ENCODE assay signal across 8 cellular contexts in the genomic region with DNA sequence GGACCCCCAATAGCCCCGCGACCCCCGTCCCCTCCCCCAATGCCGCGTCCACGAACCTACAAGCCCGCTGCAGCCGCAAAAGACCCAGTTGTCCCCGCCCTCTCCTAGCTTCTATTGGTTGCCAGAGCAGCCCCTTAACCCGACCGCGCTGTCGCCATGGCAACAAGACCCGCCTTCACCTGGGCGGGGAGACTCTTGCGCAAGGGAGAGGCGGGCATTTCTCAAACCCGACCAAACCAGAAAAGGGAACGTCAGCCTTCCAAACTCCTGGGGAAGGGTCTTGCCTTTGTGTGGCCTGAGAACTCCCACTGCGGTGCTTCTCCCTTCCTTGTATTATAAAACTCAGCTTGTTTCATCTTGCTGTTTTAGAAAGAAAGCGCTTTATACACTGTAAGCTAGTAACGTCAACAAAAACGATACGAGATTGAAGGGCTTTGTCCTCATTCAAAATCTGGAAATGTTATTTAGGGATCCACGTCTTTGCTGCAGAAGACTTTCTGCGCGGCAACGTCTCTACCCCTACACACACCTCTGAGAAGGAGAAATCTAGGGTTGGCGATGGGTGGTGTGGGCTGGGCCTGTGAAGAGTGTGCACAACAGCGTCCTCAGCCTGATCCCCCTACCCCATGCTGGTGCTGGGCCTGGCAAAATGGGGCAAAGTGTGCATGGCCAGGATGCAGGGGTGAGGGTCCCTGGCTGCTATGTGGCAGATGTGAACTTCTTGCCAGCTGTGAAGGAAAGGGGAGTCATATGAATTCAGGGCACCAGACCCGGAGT.
DNase-seq lines count a peak whose midpoint lies in the region; ATAC-seq and TF ChIP-seq lines count a peak whose summit lies in the region.

TMEM9 (minus strand) TSS at position 86 of the 777 bp plus-strand sequence. CDS start 551 bp downstream, outside the sequence.

- DNase-seq in GM03348 (ENCODE audit: low spot score) (peak; percentile 98), NCI-H1092 treated with DMSO at 0.1 percent for 48 hours (lab: John Stamatoyannopoulos, UW) (peak; percentile 97), germinal center (ENCODE audit: low spot score) (peak; percentile 98), non-pigmented ciliary epithelial cell (ENCODE audit: low read depth) (peak; percentile 82), substantia nigra (lab: John Stamatoyannopoulos, UW) (peak in 48 of 49 donors; percentile 59 to 98 (median 92))
- peak; percentile 97 for DNase-seq in activated naive CD4-positive, alpha-beta T cell treated with anti-CD3 and anti-CD28 coated beads, Interleukin-2, amount 50 U/mL, for 16 hours

- ATAC-seq in HG02623 (IDR thresholded peaks at IDR 0.05; ENCODE audit: unreplicated experiment) (peak; percentile 96), SK-N-SH treated with all-trans-retinoic acid at 6 μM for 48 hours (peak; percentile 97)

- peak within 1 kb of the TSS; percentile 24 for H3K27ac ChIP-seq in substantia nigra (ENCODE audit: low read depth, low read length, poor library complexity, severe bottlenecking)

TF ChIP-seq in SK-N-SH treated with all-trans-retinoic acid at 6 μM for 48 hours, 23 proteins besides CTCF, POLR2A, EP300 and RAD21:
- TF ChIP-seq ZC3H10 (CRISPR knock-in tag; IDR thresholded peaks at IDR 0.05) (no peak), ESRRG (CRISPR knock-in tag; IDR thresholded peaks at IDR 0.05) (no peak), CSDC2 (CRISPR knock-in tag; IDR thresholded peaks at IDR 0.05) (no peak), TCF4 (CRISPR knock-in tag; IDR thresholded peaks at IDR 0.05; ENCODE audit: borderline replicate concordance) (no peak), ZNF8 (CRISPR knock-in tag; IDR thresholded peaks at IDR 0.05) (no peak), GLIS3 (CRISPR knock-in tag; IDR thresholded peaks at IDR 0.05) (no peak), ZNF70 (CRISPR knock-in tag; IDR thresholded peaks at IDR 0.05) (no peak), ZFP30 (CRISPR knock-in tag; IDR thresholded peaks at IDR 0.05) (no peak), ZFP3 (CRISPR knock-in tag; IDR thresholded peaks at IDR 0.05) (no peak), POU6F1 (CRISPR knock-in tag; IDR thresholded peaks at IDR 0.05; ENCODE audit: borderline replicate concordance, low read depth) (no peak), ARNTL (CRISPR knock-in tag; IDR thresholded peaks at IDR 0.05; ENCODE audit: borderline replicate concordance, low read depth) (no peak), RARB (CRISPR knock-in tag; IDR thresholded peaks at IDR 0.05) (no peak), BACH2 (CRISPR knock-in tag; IDR thresholded peaks at IDR 0.05; ENCODE audit: borderline replicate concordance) (no peak), TSHZ2 (CRISPR knock-in tag; IDR thresholded peaks at IDR 0.05) (no peak), ISL1 (CRISPR knock-in tag; IDR thresholded peaks at IDR 0.05) (no peak), ZNF565 (CRISPR knock-in tag; conservative IDR thresholded peaks at IDR 0.05; ENCODE audit: low read depth) (no peak), PPARA (CRISPR knock-in tag; IDR thresholded peaks at IDR 0.05; ENCODE audit: borderline replicate concordance) (no peak), TOX (CRISPR knock-in tag; IDR thresholded peaks at IDR 0.05; ENCODE audit: borderline replicate concordance) (no peak)
- TF ChIP-seq, protein P1, sequence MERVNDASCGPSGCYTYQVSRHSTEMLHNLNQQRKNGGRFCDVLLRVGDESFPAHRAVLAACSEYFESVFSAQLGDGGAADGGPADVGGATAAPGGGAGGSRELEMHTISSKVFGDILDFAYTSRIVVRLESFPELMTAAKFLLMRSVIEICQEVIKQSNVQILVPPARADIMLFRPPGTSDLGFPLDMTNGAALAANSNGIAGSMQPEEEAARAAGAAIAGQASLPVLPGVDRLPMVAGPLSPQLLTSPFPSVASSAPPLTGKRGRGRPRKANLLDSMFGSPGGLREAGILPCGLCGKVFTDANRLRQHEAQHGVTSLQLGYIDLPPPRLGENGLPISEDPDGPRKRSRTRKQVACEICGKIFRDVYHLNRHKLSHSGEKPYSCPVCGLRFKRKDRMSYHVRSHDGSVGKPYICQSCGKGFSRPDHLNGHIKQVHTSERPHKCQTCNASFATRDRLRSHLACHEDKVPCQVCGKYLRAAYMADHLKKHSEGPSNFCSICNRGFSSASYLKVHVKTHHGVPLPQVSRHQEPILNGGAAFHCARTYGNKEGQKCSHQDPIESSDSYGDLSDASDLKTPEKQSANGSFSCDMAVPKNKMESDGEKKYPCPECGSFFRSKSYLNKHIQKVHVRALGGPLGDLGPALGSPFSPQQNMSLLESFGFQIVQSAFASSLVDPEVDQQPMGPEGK (CRISPR knock-in tag; IDR thresholded peaks at IDR 0.05; ENCODE audit: borderline replicate concordance), result no peak
- TF ChIP-seq, protein P2, sequence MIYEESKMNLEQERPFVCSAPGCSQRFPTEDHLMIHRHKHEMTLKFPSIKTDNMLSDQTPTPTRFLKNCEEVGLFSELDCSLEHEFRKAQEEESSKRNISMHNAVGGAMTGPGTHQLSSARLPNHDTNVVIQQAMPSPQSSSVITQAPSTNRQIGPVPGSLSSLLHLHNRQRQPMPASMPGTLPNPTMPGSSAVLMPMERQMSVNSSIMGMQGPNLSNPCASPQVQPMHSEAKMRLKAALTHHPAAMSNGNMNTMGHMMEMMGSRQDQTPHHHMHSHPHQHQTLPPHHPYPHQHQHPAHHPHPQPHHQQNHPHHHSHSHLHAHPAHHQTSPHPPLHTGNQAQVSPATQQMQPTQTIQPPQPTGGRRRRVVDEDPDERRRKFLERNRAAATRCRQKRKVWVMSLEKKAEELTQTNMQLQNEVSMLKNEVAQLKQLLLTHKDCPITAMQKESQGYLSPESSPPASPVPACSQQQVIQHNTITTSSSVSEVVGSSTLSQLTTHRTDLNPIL (CRISPR knock-in tag; IDR thresholded peaks at IDR 0.05; ENCODE audit: low read depth), result no peak

Comparison
In these comparisons a context has a peak if more than half of its experiments do, and no peak if none do; other contexts are left out.
1. Peak in every context shown above with its lines: DNase-seq, ATAC-seq and H3K27ac ChIP-seq.